1 cellular context compared by ENCODE assay signal in the genomic region with DNA sequence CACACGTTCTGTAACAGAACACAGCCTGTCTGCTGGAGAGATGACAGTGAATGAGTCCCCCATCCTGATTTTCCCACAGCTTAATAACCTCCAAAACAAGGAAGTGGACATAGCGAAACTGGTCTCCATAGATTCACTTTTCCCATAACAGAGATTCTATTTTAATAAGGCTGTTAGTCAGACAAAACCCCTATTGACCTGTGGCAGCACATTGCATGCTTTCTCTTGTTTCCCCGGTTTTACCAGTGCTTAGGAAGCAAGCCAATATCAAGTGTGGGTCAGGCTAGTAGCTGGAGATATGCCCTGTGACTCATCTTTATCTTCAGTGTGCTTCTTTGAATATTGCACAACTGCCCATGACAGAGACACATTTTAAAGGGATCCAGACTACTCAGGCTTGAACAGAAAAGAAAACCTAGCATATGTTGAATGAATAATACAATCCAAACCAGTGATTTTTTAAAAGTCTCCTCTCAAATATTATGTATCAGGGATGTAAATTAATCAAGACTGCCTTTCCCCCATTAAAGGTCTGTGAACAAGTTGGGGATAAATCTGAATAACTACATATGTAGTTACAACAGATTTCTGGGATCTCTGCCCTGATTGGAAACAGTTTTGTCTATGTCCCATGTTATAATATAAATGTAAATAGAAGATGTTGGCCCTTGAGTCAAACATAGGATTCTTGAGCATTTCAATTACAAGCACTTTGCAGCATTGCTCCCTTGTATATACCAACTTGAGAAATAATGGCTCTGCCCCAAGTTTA.
TF ChIP-seq lines count a peak whose summit lies in the region.

No MANE protein-coding gene starts in this region.

TF ChIP-seq in K562, 482 proteins besides CTCF, POLR2A, EP300 and RAD21 (continued from another document and continues in another):
- no peak for TF ChIP-seq ZNF764 (CRISPR knock-in tag; IDR thresholded peaks at IDR 0.05; ENCODE audit: low read depth)
- TF ChIP-seq SMAD4 (CRISPR knock-in tag; conservative IDR thresholded peaks at IDR 0.05): peak; percentile 70
- no peak for TF ChIP-seq SRSF1 (IDR thresholded peaks at IDR 0.05; ENCODE audit: low read depth, low read length)
- no peak for TF ChIP-seq KAT7 (CRISPR knock-in tag; IDR thresholded peaks at IDR 0.05; ENCODE audit: borderline replicate concordance)
- TF ChIP-seq TAF9B (IDR thresholded peaks at IDR 0.05; ENCODE audit: partially characterized antibody): peak; percentile 22
- peak; percentile 94 for TF ChIP-seq TCF3 (CRISPR knock-in tag; IDR thresholded peaks at IDR 0.05)
- no peak for TF ChIP-seq ATF2 (CRISPR knock-in tag; IDR thresholded peaks at IDR 0.05)
- TF ChIP-seq, protein P1, sequence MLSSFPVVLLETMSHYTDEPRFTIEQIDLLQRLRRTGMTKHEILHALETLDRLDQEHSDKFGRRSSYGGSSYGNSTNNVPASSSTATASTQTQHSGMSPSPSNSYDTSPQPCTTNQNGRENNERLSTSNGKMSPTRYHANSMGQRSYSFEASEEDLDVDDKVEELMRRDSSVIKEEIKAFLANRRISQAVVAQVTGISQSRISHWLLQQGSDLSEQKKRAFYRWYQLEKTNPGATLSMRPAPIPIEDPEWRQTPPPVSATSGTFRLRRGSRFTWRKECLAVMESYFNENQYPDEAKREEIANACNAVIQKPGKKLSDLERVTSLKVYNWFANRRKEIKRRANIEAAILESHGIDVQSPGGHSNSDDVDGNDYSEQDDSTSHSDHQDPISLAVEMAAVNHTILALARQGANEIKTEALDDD (IDR thresholded peaks at IDR 0.05): peak; percentile 32; the same call in 1 of the 2 replicates
- no peak for TF ChIP-seq ZNF23 (CRISPR knock-in tag; IDR thresholded peaks at IDR 0.05)
- no peak for TF ChIP-seq PHB (CRISPR knock-in tag; IDR thresholded peaks at IDR 0.05)
- TF ChIP-seq GATA2 (CRISPR knock-in tag; IDR thresholded peaks at IDR 0.05): peak; percentile 67; the same call in 1 of the 2 replicates
- peak; percentile 94 for TF ChIP-seq TRIM24 (IDR thresholded peaks at IDR 0.05)
- TF ChIP-seq SMARCC2 (IDR thresholded peaks at IDR 0.05; ENCODE audit: low read depth): peak; percentile 91
- peak; percentile 84 for TF ChIP-seq JUN (IDR thresholded peaks at IDR 0.05; ENCODE audit: borderline replicate concordance, low read depth, low read length)
- no peak for TF ChIP-seq JUN (CRISPR knock-in tag; IDR thresholded peaks at IDR 0.05; ENCODE audit: borderline replicate concordance)
- TF ChIP-seq SMARCB1 (IDR thresholded peaks at IDR 0.05; ENCODE audit: insufficient read length, low read depth): no peak
- TF ChIP-seq BRF2 (IDR thresholded peaks at IDR 0.05; ENCODE audit: borderline replicate concordance, insufficient read depth, insufficient read length): no peak
- no peak for TF ChIP-seq XRCC4 (IDR thresholded peaks at IDR 0.05; ENCODE audit: extremely low read depth, insufficient read depth, insufficient read length)
- no peak for TF ChIP-seq SMC3 (conservative IDR thresholded peaks at IDR 0.05; ENCODE audit: insufficient read depth, low read depth, low read length)
- 0 out of 4 replicates have a peak, but pooled peaks of 1 of the 2 experiments have one; percentile 46 for TF ChIP-seq ZNF639 (CRISPR knock-in tag; conservative IDR thresholded peaks at IDR 0.05 in 1 of 2, IDR thresholded peaks at IDR 0.05 in 1 of 2)
- TF ChIP-seq SIN3B (IDR thresholded peaks at IDR 0.05; ENCODE audit: low read depth): no peak
- peak; percentile 78 for TF ChIP-seq ZNF75A (CRISPR knock-in tag; IDR thresholded peaks at IDR 0.05)
- no peak for TF ChIP-seq NR2C1 (IDR thresholded peaks at IDR 0.05)
- no peak for TF ChIP-seq NR2C1 (tag; IDR thresholded peaks at IDR 0.05)
- TF ChIP-seq POLR2AphosphoS5 (IDR thresholded peaks at IDR 0.05; ENCODE audit: control insufficient read depth, insufficient read depth, low read depth, low read length): peak; percentile 54; the same call in 1 of the 2 replicates
- no peak for TF ChIP-seq NCOA6 (IDR thresholded peaks at IDR 0.05)
- no peak for TF ChIP-seq KDM5B (IDR thresholded peaks at IDR 0.05; ENCODE audit: insufficient replicate concordance, low read depth, low read length)
- TF ChIP-seq ZNF197 (CRISPR knock-in tag; IDR thresholded peaks at IDR 0.05; ENCODE audit: low read depth): no peak
- TF ChIP-seq, protein P2, sequence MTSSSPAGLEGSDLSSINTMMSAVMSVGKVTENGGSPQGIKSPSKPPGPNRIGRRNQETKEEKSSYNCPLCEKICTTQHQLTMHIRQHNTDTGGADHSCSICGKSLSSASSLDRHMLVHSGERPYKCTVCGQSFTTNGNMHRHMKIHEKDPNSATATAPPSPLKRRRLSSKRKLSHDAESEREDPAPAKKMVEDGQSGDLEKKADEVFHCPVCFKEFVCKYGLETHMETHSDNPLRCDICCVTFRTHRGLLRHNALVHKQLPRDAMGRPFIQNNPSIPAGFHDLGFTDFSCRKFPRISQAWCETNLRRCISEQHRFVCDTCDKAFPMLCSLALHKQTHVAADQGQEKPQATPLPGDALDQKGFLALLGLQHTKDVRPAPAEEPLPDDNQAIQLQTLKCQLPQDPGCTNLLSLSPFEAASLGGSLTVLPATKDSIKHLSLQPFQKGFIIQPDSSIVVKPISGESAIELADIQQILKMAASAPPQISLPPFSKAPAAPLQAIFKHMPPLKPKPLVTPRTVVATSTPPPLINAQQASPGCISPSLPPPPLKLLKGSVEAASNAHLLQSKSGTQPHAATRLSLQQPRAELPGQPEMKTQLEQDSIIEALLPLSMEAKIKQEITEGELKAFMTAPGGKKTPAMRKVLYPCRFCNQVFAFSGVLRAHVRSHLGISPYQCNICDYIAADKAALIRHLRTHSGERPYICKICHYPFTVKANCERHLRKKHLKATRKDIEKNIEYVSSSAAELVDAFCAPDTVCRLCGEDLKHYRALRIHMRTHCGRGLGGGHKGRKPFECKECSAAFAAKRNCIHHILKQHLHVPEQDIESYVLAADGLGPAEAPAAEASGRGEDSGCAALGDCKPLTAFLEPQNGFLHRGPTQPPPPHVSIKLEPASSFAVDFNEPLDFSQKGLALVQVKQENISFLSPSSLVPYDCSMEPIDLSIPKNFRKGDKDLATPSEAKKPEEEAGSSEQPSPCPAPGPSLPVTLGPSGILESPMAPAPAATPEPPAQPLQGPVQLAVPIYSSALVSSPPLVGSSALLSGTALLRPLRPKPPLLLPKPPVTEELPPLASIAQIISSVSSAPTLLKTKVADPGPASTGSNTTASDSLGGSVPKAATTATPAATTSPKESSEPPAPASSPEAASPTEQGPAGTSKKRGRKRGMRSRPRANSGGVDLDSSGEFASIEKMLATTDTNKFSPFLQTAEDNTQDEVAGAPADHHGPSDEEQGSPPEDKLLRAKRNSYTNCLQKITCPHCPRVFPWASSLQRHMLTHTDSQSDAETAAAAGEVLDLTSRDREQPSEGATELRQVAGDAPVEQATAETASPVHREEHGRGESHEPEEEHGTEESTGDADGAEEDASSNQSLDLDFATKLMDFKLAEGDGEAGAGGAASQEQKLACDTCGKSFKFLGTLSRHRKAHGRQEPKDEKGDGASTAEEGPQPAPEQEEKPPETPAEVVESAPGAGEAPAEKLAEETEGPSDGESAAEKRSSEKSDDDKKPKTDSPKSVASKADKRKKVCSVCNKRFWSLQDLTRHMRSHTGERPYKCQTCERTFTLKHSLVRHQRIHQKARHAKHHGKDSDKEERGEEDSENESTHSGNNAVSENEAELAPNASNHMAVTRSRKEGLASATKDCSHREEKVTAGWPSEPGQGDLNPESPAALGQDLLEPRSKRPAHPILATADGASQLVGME (CRISPR knock-in tag; IDR thresholded peaks at IDR 0.05): no peak
- TF ChIP-seq ATF1 (CRISPR knock-in tag; IDR thresholded peaks at IDR 0.05): no peak
- no peak; the same call in 1 of the 2 replicates for TF ChIP-seq ATF1 (tag; IDR thresholded peaks at IDR 0.05)
- TF ChIP-seq FOS (IDR thresholded peaks at IDR 0.05; ENCODE audit: extremely low read depth, insufficient read length): peak; percentile 46
- TF ChIP-seq SMARCE1 (IDR thresholded peaks at IDR 0.05): peak; percentile 90
- no peak for TF ChIP-seq CREBBP (IDR thresholded peaks at IDR 0.05; ENCODE audit: low read depth, low read length)
- TF ChIP-seq TAL1 (IDR thresholded peaks at IDR 0.05): peak; percentile 81
- peak; percentile 32; the same call in 1 of the 2 replicates for TF ChIP-seq ZNF395 (CRISPR knock-in tag; IDR thresholded peaks at IDR 0.05)
- no peak for TF ChIP-seq HDAC8 (tag; IDR thresholded peaks at IDR 0.05)
- TF ChIP-seq, protein P3, sequence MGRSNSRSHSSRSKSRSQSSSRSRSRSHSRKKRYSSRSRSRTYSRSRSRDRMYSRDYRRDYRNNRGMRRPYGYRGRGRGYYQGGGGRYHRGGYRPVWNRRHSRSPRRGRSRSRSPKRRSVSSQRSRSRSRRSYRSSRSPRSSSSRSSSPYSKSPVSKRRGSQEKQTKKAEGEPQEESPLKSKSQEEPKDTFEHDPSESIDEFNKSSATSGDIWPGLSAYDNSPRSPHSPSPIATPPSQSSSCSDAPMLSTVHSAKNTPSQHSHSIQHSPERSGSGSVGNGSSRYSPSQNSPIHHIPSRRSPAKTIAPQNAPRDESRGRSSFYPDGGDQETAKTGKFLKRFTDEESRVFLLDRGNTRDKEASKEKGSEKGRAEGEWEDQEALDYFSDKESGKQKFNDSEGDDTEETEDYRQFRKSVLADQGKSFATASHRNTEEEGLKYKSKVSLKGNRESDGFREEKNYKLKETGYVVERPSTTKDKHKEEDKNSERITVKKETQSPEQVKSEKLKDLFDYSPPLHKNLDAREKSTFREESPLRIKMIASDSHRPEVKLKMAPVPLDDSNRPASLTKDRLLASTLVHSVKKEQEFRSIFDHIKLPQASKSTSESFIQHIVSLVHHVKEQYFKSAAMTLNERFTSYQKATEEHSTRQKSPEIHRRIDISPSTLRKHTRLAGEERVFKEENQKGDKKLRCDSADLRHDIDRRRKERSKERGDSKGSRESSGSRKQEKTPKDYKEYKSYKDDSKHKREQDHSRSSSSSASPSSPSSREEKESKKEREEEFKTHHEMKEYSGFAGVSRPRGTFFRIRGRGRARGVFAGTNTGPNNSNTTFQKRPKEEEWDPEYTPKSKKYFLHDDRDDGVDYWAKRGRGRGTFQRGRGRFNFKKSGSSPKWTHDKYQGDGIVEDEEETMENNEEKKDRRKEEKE (IDR thresholded peaks at IDR 0.05; ENCODE audit: borderline replicate concordance in 1 of 2, control insufficient read depth in 1 of 2, low read depth in 2 of 2, low read length in 1 of 2): no peak
- no peak for TF ChIP-seq POLR2H (tag; IDR thresholded peaks at IDR 0.05; ENCODE audit: low read depth)
- TF ChIP-seq CBX1 (IDR thresholded peaks at IDR 0.05; ENCODE audit: low read depth): no peak
- TF ChIP-seq TFAP4 (CRISPR knock-in tag; IDR thresholded peaks at IDR 0.05; ENCODE audit: borderline replicate concordance): no peak
- TF ChIP-seq RBM17 (IDR thresholded peaks at IDR 0.05; ENCODE audit: borderline replicate concordance, low read depth, low read length): no peak
